In the genomic region with DNA sequence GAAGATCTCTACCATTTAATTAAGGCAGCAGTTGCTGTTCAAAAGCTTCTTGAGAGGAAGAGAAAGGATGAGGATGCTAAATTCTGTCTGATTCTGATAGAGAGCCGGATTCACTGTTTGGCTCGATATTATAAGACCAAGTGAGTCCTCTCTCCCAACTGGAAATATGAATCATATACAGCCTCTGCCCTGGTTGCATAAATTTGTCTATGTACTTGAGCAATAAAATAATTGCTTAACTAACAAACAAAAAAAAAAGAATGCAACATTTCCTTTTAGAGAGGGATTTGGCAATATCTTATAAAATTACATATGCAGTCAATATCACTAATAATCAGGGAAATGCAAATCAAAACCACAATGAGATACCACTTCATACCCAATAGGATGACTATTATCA, we compare ENCODE assay signal across 19 cellular contexts.
"Had no signal": no experiment of that assay in that cellular context is flagged by ENCODE, and none has a peak within 500 bp of the region (broad histone marks: within the 10 kb centered on the region; RNA-seq: fewer than 3 reads in every experiment).

No MANE protein-coding gene starts in this region.

- H3K4me3 ChIP-seq: dorsolateral prefrontal cortex, heart right ventricle, right atrium auricular region, smooth muscle cell had no signal

- H3K27ac Mint-ChIP-seq: activated B cell treated with CpG ODN at 0.5 μM for 24 hours; activated CD4-positive, alpha-beta T cell treated with anti-CD3 and anti-CD28 coated beads, Interleukin-2, amount 10 ng/mL, durations not matched to agents 24 days and 14 days; activated naive CD4-positive, alpha-beta T cell treated with anti-CD3 and anti-CD28 coated beads, Interleukin-2, amount 50 U/mL, for 24 hours; memory B cell; natural killer cell treated with Interleukin-12 subunit alpha and Interleukin-12 subunit beta and Interleukin-15 and Interleukin-18, amount 100 ng/mL, for 72 hours; stimulated activated memory B cell treated with anti-CD40 and anti-IgM and Interleukin-4, amounts not matched to agents 10 μg/mL and 1 μg/mL and 100 μg/mL, for 72 hours had no signal

- H3K4me2 ChIP-seq: smooth muscle cell had no signal

- H3K9me3 Mint-ChIP-seq: activated B cell treated with CpG ODN at 0.5 μM for 24 hours; activated CD4-positive, alpha-beta T cell treated with anti-CD3 and anti-CD28 coated beads, Interleukin-2, amount 10 ng/mL, durations not matched to agents 24 days and 14 days; activated naive CD4-positive, alpha-beta T cell treated with anti-CD3 and anti-CD28 coated beads, Interleukin-2, amount 50 U/mL, for 24 hours; memory B cell; natural killer cell treated with Interleukin-12 subunit alpha and Interleukin-12 subunit beta and Interleukin-15 and Interleukin-18, amount 100 ng/mL, for 72 hours; stimulated activated memory B cell treated with anti-CD40 and anti-IgM and Interleukin-4, amounts not matched to agents 10 μg/mL and 1 μg/mL and 100 μg/mL, for 72 hours had no signal

- H3K27me3 ChIP-seq: dorsolateral prefrontal cortex, heart right ventricle, right atrium auricular region had no signal

- H3K4me3 Mint-ChIP-seq: activated B cell treated with CpG ODN at 0.5 μM for 24 hours; activated CD4-positive, alpha-beta T cell treated with anti-CD3 and anti-CD28 coated beads, Interleukin-2, amount 10 ng/mL, durations not matched to agents 24 days and 14 days; activated naive CD4-positive, alpha-beta T cell treated with anti-CD3 and anti-CD28 coated beads, Interleukin-2, amount 50 U/mL, for 24 hours; memory B cell; natural killer cell treated with Interleukin-12 subunit alpha and Interleukin-12 subunit beta and Interleukin-15 and Interleukin-18, amount 100 ng/mL, for 72 hours; stimulated activated memory B cell treated with anti-CD40 and anti-IgM and Interleukin-4, amounts not matched to agents 10 μg/mL and 1 μg/mL and 100 μg/mL, for 72 hours had no signal

- ATAC-seq: esophagus mucosa; heart right ventricle; left lobe of liver; natural killer cell treated with Interleukin-12 subunit alpha and Interleukin-12 subunit beta and Interleukin-15 and Interleukin-18, amount 100 ng/mL, for 72 hours; stimulated activated memory B cell treated with anti-CD40 and anti-IgM and Interleukin-4, amounts not matched to agents 10 μg/mL and 1 μg/mL and 100 μg/mL, for 72 hours had no signal

- H3K27ac ChIP-seq: dorsolateral prefrontal cortex, heart right ventricle, right atrium auricular region had no signal

- H3K27me3 Mint-ChIP-seq: activated B cell treated with CpG ODN at 0.5 μM for 24 hours; activated CD4-positive, alpha-beta T cell treated with anti-CD3 and anti-CD28 coated beads, Interleukin-2, amount 10 ng/mL, durations not matched to agents 24 days and 14 days; activated naive CD4-positive, alpha-beta T cell treated with anti-CD3 and anti-CD28 coated beads, Interleukin-2, amount 50 U/mL, for 24 hours; memory B cell; natural killer cell treated with Interleukin-12 subunit alpha and Interleukin-12 subunit beta and Interleukin-15 and Interleukin-18, amount 100 ng/mL, for 72 hours; stimulated activated memory B cell treated with anti-CD40 and anti-IgM and Interleukin-4, amounts not matched to agents 10 μg/mL and 1 μg/mL and 100 μg/mL, for 72 hours had no signal

- DNase-seq: activated B cell treated with CpG ODN at 0.5 μM for 24 hours; activated CD4-positive, alpha-beta T cell treated with anti-CD3 and anti-CD28 coated beads, Interleukin-2, amount 10 ng/mL, durations not matched to agents 24 days and 14 days; activated CD8-positive, alpha-beta memory T cell treated with anti-CD3 and anti-CD28 coated beads for 24 hours; activated effector memory CD4-positive, alpha-beta T cell treated with Interleukin-2 at 50 U/mL for 16 hours; anterior cingulate cortex; dorsolateral prefrontal cortex; heart right ventricle; islet precursor cell; nucleus accumbens; substantia nigra; T-helper 1 cell had no signal

- H3K9me3 ChIP-seq: heart right ventricle, right atrium auricular region had no signal

- H3K4me1 Mint-ChIP-seq: activated B cell treated with CpG ODN at 0.5 μM for 24 hours had no signal
